24 cellular contexts compared by ENCODE assay signal in genomic region chr12:92571844-92572543, GRCh38.
DNase-seq lines count a peak whose midpoint lies in the region; ATAC-seq and TF ChIP-seq lines count a peak whose summit lies in the region.
"Had no signal": no experiment of that assay in that cellular context is flagged by ENCODE, and none has a peak within 500 bp of the region (broad histone marks: within the 10 kb centered on the region; RNA-seq: fewer than 3 reads in every experiment).

No MANE protein-coding gene starts in this region.

- no peak overlapping the region for H3K4me2 ChIP-seq in PC-3 (ENCODE audit: low read length)

- H3K4me1 ChIP-seq in PC-3 (ENCODE audit: insufficient read depth, low read length) = peaks cover 16% of the 10 kb centered on the region

- intact Hi-C loops in PC-3 (cut with micrococcal nuclease) = loop anchor here (2.0 to 10.0 kb wide), 4 partner anchors 65 to 993 kb away; no protein-coding TSS in a partner anchor

- H3F3A ChIP-seq in PC-3 (ENCODE audit: low read length, unreplicated experiment) = no peaks in the 10 kb centered on the region

- H3K9me2 ChIP-seq in PC-3 (replicated peaks; ENCODE audit: low read length) = no peaks in the 10 kb centered on the region

- no peak overlapping the region for H3K4me3 Mint-ChIP-seq in activated naive CD8-positive, alpha-beta T cell
- no peak overlapping the region for H3K4me3 Mint-ChIP-seq in activated naive CD8-positive, alpha-beta T cell treated with anti-CD3 and anti-CD28 coated beads, Interleukin-2, amount 50 U/mL, for 24 hours
- no peak overlapping the region for H3K4me3 Mint-ChIP-seq in stimulated activated effector memory CD8-positive, alpha-beta T cell treated with anti-CD3 and anti-CD28 coated beads, Interleukin-12 subunit alpha, Interleukin-12 subunit beta, amount 100 ng/mL, for 72 hours
- H3K4me3 Mint-ChIP-seq: activated CD8-positive, alpha-beta T cell treated with anti-CD3 and anti-CD28 coated beads, Interleukin-2, amount 10 ng/mL, durations not matched to agents 7 days and 5 days; activated naive CD4-positive, alpha-beta T cell treated with anti-CD3 and anti-CD28 coated beads, Interleukin-2, amount 10 ng/mL, durations not matched to agents 7 days and 5 days; activated T-cell treated with anti-CD3 and anti-CD28 coated beads, Interleukin-2, amount 50 U/mL, for 4 hours had no signal

- H3K9ac ChIP-seq in PC-3 (ENCODE audit: low read length) = no peak overlapping the region; the same call in 1 of the 2 replicates

- no peaks in the 10 kb centered on the region for H3K9me3 ChIP-seq in PC-3 (ENCODE audit: low read length)
- H3K9me3 ChIP-seq: right atrium auricular region had no signal

- no peak for ATAC-seq in activated naive CD8-positive, alpha-beta T cell treated with anti-CD3 and anti-CD28 coated beads, Interleukin-2, amount 50 U/mL, for 24 hours
- no peak for ATAC-seq in PC-3
- ATAC-seq in stimulated activated effector memory CD8-positive, alpha-beta T cell treated with anti-CD3 and anti-CD28 coated beads, Interleukin-12 subunit alpha, Interleukin-12 subunit beta, amount 100 ng/mL, for 72 hours = no peak
- ATAC-seq in GM21737 (IDR thresholded peaks at IDR 0.05; ENCODE audit: unreplicated experiment) = no peak
- ATAC-seq: activated CD8-positive, alpha-beta T cell treated with anti-CD3 and anti-CD28 coated beads, Interleukin-2, amount 10 ng/mL, durations not matched to agents 7 days and 5 days; activated T-cell treated with anti-CD3 and anti-CD28 coated beads, Interleukin-2, amount 50 U/mL, for 4 hours; esophagus mucosa had no signal

- H3K27ac Mint-ChIP-seq in activated naive CD8-positive, alpha-beta T cell = peak overlapping the region; percentile 88
- no peak overlapping the region for H3K27ac Mint-ChIP-seq in activated naive CD8-positive, alpha-beta T cell treated with anti-CD3 and anti-CD28 coated beads, Interleukin-2, amount 50 U/mL, for 24 hours
- peak overlapping the region; percentile 2 for H3K27ac Mint-ChIP-seq in stimulated activated effector memory CD8-positive, alpha-beta T cell treated with anti-CD3 and anti-CD28 coated beads, Interleukin-12 subunit alpha, Interleukin-12 subunit beta, amount 100 ng/mL, for 72 hours
- H3K27ac Mint-ChIP-seq: activated CD8-positive, alpha-beta T cell treated with anti-CD3 and anti-CD28 coated beads, Interleukin-2, amount 10 ng/mL, durations not matched to agents 7 days and 5 days; activated naive CD4-positive, alpha-beta T cell treated with anti-CD3 and anti-CD28 coated beads, Interleukin-2, amount 10 ng/mL, durations not matched to agents 7 days and 5 days had no signal

- H3K4me3 ChIP-seq in PC-3 (ENCODE audit: low read length) = no peak overlapping the region
- no peak overlapping the region for H3K4me3 ChIP-seq in fibroblast of mammary gland (ENCODE audit: control insufficient read depth, low read depth, low read length)
- H3K4me3 ChIP-seq: right atrium auricular region had no signal

- no peaks in the 10 kb centered on the region for H4K20me1 ChIP-seq in PC-3 (ENCODE audit: low read length)

- H2AFZ ChIP-seq in PC-3 (ENCODE audit: low read length) = no peak overlapping the region

- peak overlapping the region; percentile 68 for H3K27ac ChIP-seq in PC-3 (ENCODE audit: low read length)
- H3K27ac ChIP-seq: C4-2B, right atrium auricular region, RWPE1 had no signal

- H3K79me2 ChIP-seq in PC-3 (ENCODE audit: low read length) = no peaks in the 10 kb centered on the region

- no peaks in the 10 kb centered on the region for H3K36me3 ChIP-seq in PC-3 (ENCODE audit: low read depth, low read length)
- H3K36me3 ChIP-seq: right atrium auricular region had no signal

- no peaks in the 10 kb centered on the region for H3K9me3 Mint-ChIP-seq in activated naive CD8-positive, alpha-beta T cell (ENCODE audit: low read depth)
- peaks cover 3% of the 10 kb centered on the region for H3K9me3 Mint-ChIP-seq in activated naive CD8-positive, alpha-beta T cell treated with anti-CD3 and anti-CD28 coated beads, Interleukin-2, amount 50 U/mL, for 24 hours
- H3K9me3 Mint-ChIP-seq in stimulated activated effector memory CD8-positive, alpha-beta T cell treated with anti-CD3 and anti-CD28 coated beads, Interleukin-12 subunit alpha, Interleukin-12 subunit beta, amount 100 ng/mL, for 72 hours = no peaks in the 10 kb centered on the region

- CTCF ChIA-PET in PC-3 (lab: Charles Lee) = no interaction called here

- H3K36me3 Mint-ChIP-seq in activated naive CD8-positive, alpha-beta T cell = peaks cover 1% of the 10 kb centered on the region
- peaks cover 3% of the 10 kb centered on the region for H3K36me3 Mint-ChIP-seq in activated naive CD8-positive, alpha-beta T cell treated with anti-CD3 and anti-CD28 coated beads, Interleukin-2, amount 50 U/mL, for 24 hours (ENCODE audit: low read depth)
- H3K36me3 Mint-ChIP-seq in stimulated activated effector memory CD8-positive, alpha-beta T cell treated with anti-CD3 and anti-CD28 coated beads, Interleukin-12 subunit alpha, Interleukin-12 subunit beta, amount 100 ng/mL, for 72 hours = peaks cover 2% of the 10 kb centered on the region

- H3K4me1 Mint-ChIP-seq in activated naive CD8-positive, alpha-beta T cell (ENCODE audit: low read depth) = peaks cover 19% of the 10 kb centered on the region
- H3K4me1 Mint-ChIP-seq in activated naive CD8-positive, alpha-beta T cell treated with anti-CD3 and anti-CD28 coated beads, Interleukin-2, amount 50 U/mL, for 24 hours = peaks cover 14% of the 10 kb centered on the region
- peaks cover 3% of the 10 kb centered on the region for H3K4me1 Mint-ChIP-seq in stimulated activated effector memory CD8-positive, alpha-beta T cell treated with anti-CD3 and anti-CD28 coated beads, Interleukin-12 subunit alpha, Interleukin-12 subunit beta, amount 100 ng/mL, for 72 hours

- H3K27me3 ChIP-seq in PC-3 (ENCODE audit: low read length) = no peaks in the 10 kb centered on the region
- H3K27me3 ChIP-seq: right atrium auricular region had no signal

- DNase-seq in activated naive CD8-positive, alpha-beta T cell treated with anti-CD3 and anti-CD28 coated beads, Interleukin-2, amount 50 U/mL, for 24 hours = no peak
- DNase-seq in PC-3 = no peak
- DNase-seq in fibroblast of mammary gland (ENCODE audit: low read depth) = peak; percentile 23
- DNase-seq in stimulated activated effector memory CD8-positive, alpha-beta T cell treated with anti-CD3 and anti-CD28 coated beads, Interleukin-12 subunit alpha, Interleukin-12 subunit beta, amount 100 ng/mL, for 72 hours (ENCODE audit: low spot score in 2 of 2) = no peak
- DNase-seq in HK-2 (ENCODE audit: unreplicated experiment) = no peak
- no peak for DNase-seq in NCI-H345 treated with DMSO at 0.1 percent for 48 hours (lab: John Stamatoyannopoulos, UW; ENCODE audit: unreplicated experiment)
- DNase-seq: activated CD4-positive, CD25-positive, alpha-beta regulatory T cell; activated CD8-positive, alpha-beta T cell treated with anti-CD3 and anti-CD28 coated beads, Interleukin-2, amount 10 ng/mL, durations not matched to agents 7 days and 5 days; activated naive CD4-positive, alpha-beta T cell treated with anti-CD3 and anti-CD28 coated beads, Interleukin-2, amount 10 ng/mL, durations not matched to agents 7 days and 5 days; activated T-cell treated with anti-CD3 and anti-CD28 coated beads, Interleukin-2, amount 50 U/mL, for 4 hours; DMS153; effector CD8-positive, alpha-beta T cell; HCEC 1CT; IMR-90; kidney glomerular epithelial cell; NCI-H1436 treated with DMSO at 0.1 percent for 48 hours; NCI-H69; stimulated activated CD8-positive, alpha-beta memory T cell treated with anti-CD3 and anti-CD28 coated beads, Interleukin-4, amount 100 ng/mL, for 48 hours had no signal

- BruUV-seq in PC-3 (replicated peaks; lab: Mats Ljungman, UMichigan) = no TSS peak

- POLR2A ChIA-PET in PC-3 (lab: Charles Lee; ENCODE audit: unreplicated experiment) = no interaction called here

- TF ChIP-seq CTCF in PC-3 (conservative IDR thresholded peaks at IDR 0.05; ENCODE audit: low read depth, low read length) = no peak
- TF ChIP-seq CTCF in fibroblast of mammary gland (conservative IDR thresholded peaks at IDR 0.05; ENCODE audit: control insufficient read depth, insufficient read depth, low read depth, low read length) = no peak

- no peaks in the 10 kb centered on the region for H3K27me3 Mint-ChIP-seq in activated naive CD8-positive, alpha-beta T cell
- no peaks in the 10 kb centered on the region for H3K27me3 Mint-ChIP-seq in activated naive CD8-positive, alpha-beta T cell treated with anti-CD3 and anti-CD28 coated beads, Interleukin-2, amount 50 U/mL, for 24 hours
- H3K27me3 Mint-ChIP-seq: activated naive CD4-positive, alpha-beta T cell treated with anti-CD3 and anti-CD28 coated beads, Interleukin-2, amount 10 ng/mL, durations not matched to agents 7 days and 5 days had no signal
